ENCODE assay signal across 28 cellular contexts in the genomic region with DNA sequence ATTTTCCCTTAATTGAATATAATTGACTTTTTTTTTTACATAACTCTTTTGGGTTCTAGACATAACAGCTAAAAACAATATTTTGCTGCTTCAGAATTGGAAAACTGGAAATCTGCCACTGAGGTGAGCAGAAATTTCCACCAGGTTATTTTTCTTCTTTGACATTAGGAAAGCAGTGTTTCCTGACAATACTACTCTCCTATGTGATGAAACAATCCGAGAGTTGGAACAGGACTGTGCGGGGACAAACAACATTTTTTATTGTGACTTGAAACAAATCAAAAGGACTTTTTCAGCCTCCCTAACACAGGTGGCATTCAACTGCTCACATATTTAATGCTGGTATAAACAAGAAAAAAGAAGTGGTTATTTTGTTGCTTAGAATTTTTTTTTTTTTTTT.
"Had no signal": no experiment of that assay in that cellular context is flagged by ENCODE, and none has a peak within 500 bp of the region (broad histone marks: within the 10 kb centered on the region; RNA-seq: fewer than 3 reads in every experiment).

No MANE protein-coding gene starts in this region.

- H3K27ac Mint-ChIP-seq: activated CD4-positive, alpha-beta memory T cell treated with anti-CD3 and anti-CD28 coated beads, Interleukin-2, amount 10 ng/mL, durations not matched to agents 7 days and 5 days; activated CD4-positive, alpha-beta T cell treated with anti-CD3 and anti-CD28 coated beads, Interleukin-2, amount 10 ng/mL, durations not matched to agents 7 days and 5 days; activated naive CD8-positive, alpha-beta T cell; activated T-cell treated with anti-CD3 and anti-CD28 coated beads, Interleukin-2, amount 50 U/mL, for 24 hours; activated T-cell treated with anti-CD3 and anti-CD28 coated beads, Interleukin-2, amount 50 U/mL, for 72 hours; WTC11 had no signal

- H3K4me3 Mint-ChIP-seq: activated CD4-positive, alpha-beta memory T cell treated with anti-CD3 and anti-CD28 coated beads, Interleukin-2, amount 10 ng/mL, durations not matched to agents 7 days and 5 days; activated CD4-positive, alpha-beta T cell treated with anti-CD3 and anti-CD28 coated beads, Interleukin-2, amount 10 ng/mL, durations not matched to agents 7 days and 5 days; activated naive CD8-positive, alpha-beta T cell; activated T-cell treated with anti-CD3 and anti-CD28 coated beads, Interleukin-2, amount 50 U/mL, for 24 hours; activated T-cell treated with anti-CD3 and anti-CD28 coated beads, Interleukin-2, amount 50 U/mL, for 72 hours; WTC11 had no signal

- H3K4me1 Mint-ChIP-seq: activated CD4-positive, alpha-beta memory T cell treated with anti-CD3 and anti-CD28 coated beads, Interleukin-2, amount 10 ng/mL, durations not matched to agents 7 days and 5 days; activated CD4-positive, alpha-beta T cell treated with anti-CD3 and anti-CD28 coated beads, Interleukin-2, amount 10 ng/mL, durations not matched to agents 7 days and 5 days had no signal

- ATAC-seq: activated T-cell treated with anti-CD3 and anti-CD28 coated beads, Interleukin-2, amount 50 U/mL, for 72 hours; esophagus mucosa; gastrocnemius medialis; heart right ventricle; WTC11 had no signal

- H3K9me3 Mint-ChIP-seq: activated CD4-positive, alpha-beta T cell treated with anti-CD3 and anti-CD28 coated beads, Interleukin-2, amount 10 ng/mL, durations not matched to agents 7 days and 5 days; activated T-cell treated with anti-CD3 and anti-CD28 coated beads, Interleukin-2, amount 50 U/mL, for 72 hours had no signal

- DNase-seq: activated CD4-positive, alpha-beta memory T cell treated with anti-CD3 and anti-CD28 coated beads, Interleukin-2, amount 10 ng/mL, durations not matched to agents 7 days and 5 days; activated CD4-positive, alpha-beta T cell treated with anti-CD3 and anti-CD28 coated beads for 1 hour; activated CD4-positive, alpha-beta T cell treated with anti-CD3 and anti-CD28 coated beads for 4 hours; activated CD4-positive, alpha-beta T cell treated with anti-CD3 and anti-CD28 coated beads, Interleukin-2, amount 10 ng/mL, durations not matched to agents 7 days and 5 days; activated CD4-positive, alpha-beta T cell treated with anti-CD3 and anti-CD28 coated beads, Interleukin-2, amount 50 U/mL, for 4 hours; activated CD8-positive, alpha-beta memory T cell treated with anti-CD3 and anti-CD28 coated beads, Interleukin-2, amount 50 U/mL, for 48 hours; activated gamma-delta T cell treated with Interleukin-2 at 50 U/mL for 16 hours; activated naive CD4-positive, alpha-beta T cell treated with anti-CD3 and anti-CD28 coated beads, Interleukin-2, amount 50 U/mL, for 16 hours; activated naive CD4-positive, alpha-beta T cell treated with Interleukin-2 at 50 U/mL for 16 hours; activated T-cell treated with anti-CD3 and anti-CD28 coated beads for 4 hours; activated T-cell treated with anti-CD3 and anti-CD28 coated beads, Interleukin-2, amount 50 U/mL, for 24 hours; activated T-cell treated with anti-CD3 and anti-CD28 coated beads, Interleukin-2, amount 50 U/mL, for 72 hours; amniotic stem cell; anterior cingulate cortex; caudate nucleus; cortex of kidney; dermis blood vessel endothelial cell; effector CD8-positive, alpha-beta T cell; foreskin fibroblast; gastrocnemius medialis; heart right ventricle; T-helper 1 cell; T-helper 2 cell had no signal

- FAIRE-seq: astrocyte, endometrium had no signal

- H3K36me3 Mint-ChIP-seq: activated naive CD8-positive, alpha-beta T cell had no signal
